8 cellular contexts compared by ENCODE assay signal in genomic region chr4:133150643-133151300, GRCh38.
DNase-seq lines count a peak whose midpoint lies in the region; TF ChIP-seq lines count a peak whose summit lies in the region.

No MANE protein-coding gene starts in this region.

- DNase-seq in DMS53 treated with DMSO at 0.1 percent for 48 hours (lab: John Stamatoyannopoulos, UW; ENCODE audit: unreplicated experiment) (peak; percentile 36), NCI-H345 (lab: John Stamatoyannopoulos, UW) (peak; percentile 58), fibroblast of peridontal ligament (ENCODE audit: extremely low read depth) (peak; percentile 7), posterior cingulate gyrus (peak in 9 of 10 donors; percentile 40 to 92 (median 51)), NCI-H526 (lab: John Stamatoyannopoulos, UW) (no peak), NCI-H2196 treated with DMSO at 0.1 percent for 48 hours (lab: John Stamatoyannopoulos, UW; ENCODE audit: unreplicated experiment) (no peak), RWPE1 (ENCODE audit: low spot score) (no peak), NCI-H128 (lab: John Stamatoyannopoulos, UW; ENCODE audit: unreplicated experiment) (no peak)

- CTCF ChIA-PET in RWPE1 (lab: Yijun Ruan, JAX): interaction anchor here (0.6 kb wide), 2 partner anchors 27 to 1978 kb away, joined by 4 to 5 read pairs; no protein-coding TSS in a partner anchor

- TF ChIP-seq CTCF in RWPE1 (conservative IDR thresholded peaks at IDR 0.05; ENCODE audit: low read depth): no peak

- intact Hi-C loops in posterior cingulate gyrus (cut with DNase I): no loop called here

- POLR2A ChIA-PET in RWPE1 (lab: Yijun Ruan, JAX; ENCODE audit: low non-redundant PET): no interaction called here

- H3K27ac ChIP-seq in RWPE1: no peak overlapping the region

Comparison
In these comparisons a context has a peak if more than half of its experiments do, and no peak if none do; other contexts are left out.
1. DNase-seq: peak in DMS53 treated with DMSO at 0.1 percent for 48 hours (single experiment), NCI-H345 (single experiment), fibroblast of peridontal ligament (single experiment) and posterior cingulate gyrus (9 of 10); none in NCI-H526 (0 of 2), NCI-H2196 treated with DMSO at 0.1 percent for 48 hours (single experiment), RWPE1 (single experiment) and NCI-H128 (single experiment).